10 cellular contexts compared by ENCODE assay signal in the genomic region with DNA sequence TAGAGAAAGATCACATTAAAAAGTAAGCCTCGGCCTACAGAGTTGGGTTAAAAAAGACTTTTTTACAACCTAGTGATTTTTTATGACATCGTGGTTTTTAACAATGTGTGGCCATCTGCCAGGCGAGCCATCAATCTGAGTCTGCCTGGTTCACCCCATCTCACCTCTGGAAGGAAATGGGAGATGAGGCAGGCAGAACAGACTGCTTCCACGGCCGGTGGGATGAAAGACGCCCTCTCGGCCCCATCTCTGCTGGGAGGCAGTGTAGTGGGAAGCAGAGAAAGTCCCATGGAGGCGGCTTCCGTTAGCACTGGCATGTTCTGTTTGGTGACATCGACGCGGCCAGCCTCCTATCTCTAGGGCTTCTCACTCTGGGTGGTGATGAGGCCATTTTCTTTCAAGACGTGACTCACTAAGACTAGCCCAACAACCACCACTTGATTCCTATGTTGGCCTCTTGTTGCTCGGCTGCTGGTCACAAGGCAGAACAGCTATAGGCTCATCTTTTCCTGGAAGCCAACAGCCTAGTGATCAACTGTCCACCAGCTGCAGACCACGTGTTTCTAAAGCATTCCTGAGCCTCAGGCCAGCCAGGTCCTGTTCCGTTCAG.
DNase-seq lines count a peak whose midpoint lies in the region; ATAC-seq, FAIRE-seq and TF ChIP-seq lines count a peak whose summit lies in the region.
"Had no signal": no experiment of that assay in that cellular context is flagged by ENCODE, and none has a peak within 500 bp of the region (broad histone marks: within the 10 kb centered on the region; RNA-seq: fewer than 3 reads in every experiment).

No MANE protein-coding gene starts in this region.

- no peak overlapping the region for H3K4me3 ChIP-seq in BLaER1 treated with 17β-estradiol and CSF1 and Interleukin-3, amounts not matched to agents 10 nM and 100 nM
- H3K4me3 ChIP-seq in psoas muscle = peak overlapping the region; percentile 1

- no peak for DNase-seq in RWPE1 (ENCODE audit: low spot score)
- DNase-seq in fibroblast of peridontal ligament (ENCODE audit: extremely low read depth) = peak; percentile 65
- DNase-seq in psoas muscle = peak in 1 of 2 donors; percentile 45
- no peak for DNase-seq in activated naive CD4-positive, alpha-beta T cell treated with Interleukin-2 at 50 U/mL for 16 hours
- DNase-seq in activated effector memory CD4-positive, alpha-beta T cell treated with Interleukin-2 at 50 U/mL for 16 hours = no peak
- no peak for DNase-seq in NCI-H146 treated with DMSO at 0.1 percent for 48 hours (lab: John Stamatoyannopoulos, UW; ENCODE audit: unreplicated experiment)
- no peak for DNase-seq in GM12892 (ENCODE audit: insufficient read length)
- DNase-seq: stimulated activated CD4-positive, alpha-beta T cell treated with anti-CD3 and anti-CD28 coated beads, Interleukin-2, amount 100 ng/mL, for 24 hours had no signal

- no peak overlapping the region for H3K9ac ChIP-seq in BLaER1 treated with 17β-estradiol and CSF1 and Interleukin-3, amounts not matched to agents 10 nM and 100 nM

- WGBS in psoas muscle, 3 donors = 31 to 34% (median 34%) methylated on average over 15 to 16 of the region's 16 CpGs

- H3K9me3 ChIP-seq in BLaER1 treated with 17β-estradiol and CSF1 and Interleukin-3, amounts not matched to agents 10 nM and 100 nM (replicated peaks in 1 of 11) = peaks cover 5 to 16% (median 9%) of the 10 kb centered on the region in 11 experiments; a peak in 21 of 22 replicates
- H3K9me3 ChIP-seq in psoas muscle = no peaks in the 10 kb centered on the region

- TF ChIP-seq CTCF in RWPE1 (conservative IDR thresholded peaks at IDR 0.05; ENCODE audit: low read depth) = no peak
- TF ChIP-seq CTCF in psoas muscle (IDR thresholded peaks at IDR 0.05) = no peak

- H3K27me3 ChIP-seq in BLaER1 treated with 17β-estradiol and CSF1 and Interleukin-3, amounts not matched to agents 10 nM and 100 nM = no peaks in the 10 kb centered on the region
- H3K27me3 ChIP-seq in psoas muscle (ENCODE audit: insufficient read depth in 3 of 3, low read length in 2 of 3) = no peaks in the 10 kb centered on the region

- peak overlapping the region in 6 of 11 experiments; percentile 7 to 62 (median 54); a peak in 9 of 22 replicates for H3K4me2 ChIP-seq in BLaER1 treated with 17β-estradiol and CSF1 and Interleukin-3, amounts not matched to agents 10 nM and 100 nM

- intact Hi-C loops in psoas muscle (cut with DNase I) = no loop called here

- H3K36me3 ChIP-seq in BLaER1 treated with 17β-estradiol and CSF1 and Interleukin-3, amounts not matched to agents 10 nM and 100 nM = peaks cover 49 to 65% (median 60%) of the 10 kb centered on the region in 11 experiments
- H3K36me3 ChIP-seq in psoas muscle (ENCODE audit: insufficient read depth in 1 of 2, low read depth in 1 of 2) = peaks cover 0 to 7% of the 10 kb centered on the region in 2 donors

- no peak for TF ChIP-seq POLR2A in GM12892 (IDR thresholded peaks at IDR 0.05; ENCODE audit: low read depth, low read length)

- peak; percentile 86 to 93 (median 90) for ATAC-seq in psoas muscle

- H4K20me1 ChIP-seq in BLaER1 treated with 17β-estradiol and CSF1 and Interleukin-3, amounts not matched to agents 10 nM and 100 nM = peaks cover 4 to 41% (median 19%) of the 10 kb centered on the region in 11 experiments; a peak in 10 of 22 replicates

- POLR2A ChIA-PET in RWPE1 (lab: Yijun Ruan, JAX; ENCODE audit: low non-redundant PET) = no interaction called here

- FAIRE-seq in GM12892 (lab: Jason Lieb, UNC) = no peak
- FAIRE-seq: bronchial epithelial cell had no signal

- H3K4me1 ChIP-seq in BLaER1 treated with 17β-estradiol and CSF1 and Interleukin-3, amounts not matched to agents 10 nM and 100 nM = peaks cover 15 to 44% (median 32%) of the 10 kb centered on the region in 10 experiments
- peaks cover 37% of the 10 kb centered on the region for H3K4me1 ChIP-seq in psoas muscle

- peak overlapping the region in 2 of 11 experiments; percentile 20 to 32; a peak in 3 of 22 replicates for H3K27ac ChIP-seq in BLaER1 treated with 17β-estradiol and CSF1 and Interleukin-3, amounts not matched to agents 10 nM and 100 nM
- H3K27ac ChIP-seq in RWPE1 (peak overlapping the region; percentile 23; the same call in 1 of the 2 replicates), psoas muscle (peak overlapping the region; percentile 83)

- CTCF ChIA-PET in RWPE1 (lab: Yijun Ruan, JAX) = no interaction called here
